ENCODE assay signal across 9 cellular contexts in genomic region chr21:17727361-17727760, GRCh38.
"Had no signal": no experiment of that assay in that cellular context is flagged by ENCODE, and none has a peak within 500 bp of the region (broad histone marks: within the 10 kb centered on the region; RNA-seq: fewer than 3 reads in every experiment).

No MANE protein-coding gene starts in this region.

- H3K36me3 ChIP-seq: HAP-1 had no signal

- H3K4me2 ChIP-seq: GM23338 had no signal

- H3K4me3 ChIP-seq: GM23248, GM23338, HAP-1 had no signal

- H3K9me3 ChIP-seq: HAP-1 had no signal

- H2AFZ ChIP-seq: GM23248, GM23338 had no signal

- H3K27ac ChIP-seq: GM23248 had no signal

- ATAC-seq: GM23338, HCT116 had no signal

- DNase-seq: GM23248, GOT3, H7, H9, HCEC 1CT, HFFc6 had no signal

- H3K4me1 ChIP-seq: HAP-1 had no signal

- H3K9ac ChIP-seq: GM23248 had no signal
